Comparison of ENCODE assay signal across 8 cellular contexts in the genomic region with DNA sequence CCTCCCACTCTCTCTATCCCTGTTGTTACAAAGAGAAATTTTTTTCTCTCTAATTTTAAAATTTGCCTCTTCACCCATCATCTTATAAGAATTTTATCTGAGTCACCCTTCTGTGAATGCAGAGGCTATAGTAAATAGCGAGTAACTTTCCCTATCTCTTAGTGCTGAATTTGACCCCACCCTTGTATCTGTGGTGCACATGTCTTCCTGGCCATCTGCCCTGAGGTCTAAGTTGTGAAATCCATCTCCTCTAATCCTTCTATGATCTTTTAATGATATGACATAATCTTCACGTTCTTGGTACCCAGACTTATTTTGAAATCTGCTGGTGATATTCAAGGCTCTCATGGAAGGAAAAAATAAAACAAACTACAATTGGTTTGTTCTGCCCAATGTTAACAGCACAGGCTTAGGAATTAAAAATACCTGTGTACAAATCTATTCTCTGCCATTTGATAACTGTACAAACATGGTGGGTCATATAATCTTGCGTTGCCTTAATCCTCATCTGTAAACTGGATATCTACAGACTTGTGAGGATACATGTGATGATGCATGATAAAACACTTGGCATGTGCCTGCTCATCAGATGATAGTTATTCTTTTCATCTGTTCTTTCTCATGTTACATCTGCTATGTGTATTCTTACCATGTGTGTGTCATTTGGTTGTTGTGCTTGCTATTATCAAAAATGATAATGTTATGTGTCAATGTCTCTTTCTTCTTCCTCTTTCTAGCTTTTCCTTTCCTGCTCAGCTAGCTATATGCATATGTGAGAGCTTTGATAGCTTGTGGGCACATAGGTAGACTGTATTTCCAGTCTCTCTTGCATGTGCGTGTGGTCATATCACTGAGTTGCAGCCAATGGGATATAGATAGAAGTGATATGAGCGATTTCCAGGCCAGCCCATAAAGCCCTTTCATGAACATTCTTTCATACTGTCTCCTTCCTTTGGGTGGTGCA. TPM values are rescaled to one million over a fixed set of nuclear protein-coding genes. Genes with fewer than 3 reads are reported as not detected.
DNase-seq lines count a peak whose midpoint lies in the region; ATAC-seq and TF ChIP-seq lines count a peak whose summit lies in the region.
"Had no signal": no experiment of that assay in that cellular context is flagged by ENCODE, and none has a peak within 500 bp of the region (broad histone marks: within the 10 kb centered on the region; RNA-seq: fewer than 3 reads in every experiment).

No MANE protein-coding gene starts in this region.

- H3K79me1 ChIP-seq in trophoblast cell (ENCODE audit: low read length), result no peaks in the 10 kb centered on the region

- no peak overlapping the region for H3K18ac ChIP-seq in trophoblast cell (ENCODE audit: low read length)

- no peak for ATAC-seq in central memory CD8-positive, alpha-beta T cell (replicated peaks; ENCODE audit: extremely low read depth, poor library complexity, severe bottlenecking)
- ATAC-seq in SK-N-SH treated with all-trans-retinoic acid at 6 μM for 48 hours, result no peak
- ATAC-seq in HG03469 (IDR thresholded peaks at IDR 0.05; ENCODE audit: unreplicated experiment), result no peak

- no peak overlapping the region for H4K91ac ChIP-seq in trophoblast cell (ENCODE audit: low read depth, low read length)

- H3K4me2 ChIP-seq in GM23248 (ENCODE audit: unreplicated experiment), result peak overlapping the region; percentile 19
- no peak overlapping the region for H3K4me2 ChIP-seq in trophoblast cell (ENCODE audit: low read length)

- H2AFZ ChIP-seq in GM23248, result no peak overlapping the region
- no peak overlapping the region for H2AFZ ChIP-seq in trophoblast cell (ENCODE audit: insufficient read depth, low read length, poor library complexity)

- DNase-seq in GM23248, result peak; percentile 84
- peak; percentile 79 for DNase-seq in NCI-H226
- DNase-seq in central memory CD8-positive, alpha-beta T cell (ENCODE audit: low spot score in 2 of 2), result no peak
- DNase-seq in trophoblast cell, result peak; percentile 66 to 90
- no peak for DNase-seq in iPS-NIHi11 (ENCODE audit: low spot score)
- DNase-seq: activated T-cell treated with anti-CD3 and anti-CD28 coated beads, Interleukin-2, amount 50 U/mL, for 48 hours had no signal

- H3K9me3 Mint-ChIP-seq in central memory CD8-positive, alpha-beta T cell, result no peaks in the 10 kb centered on the region

- no peaks in the 10 kb centered on the region for H3K27me3 Mint-ChIP-seq in central memory CD8-positive, alpha-beta T cell

- no peak overlapping the region for H3K9ac ChIP-seq in GM23248
- no peak overlapping the region for H3K9ac ChIP-seq in trophoblast cell (ENCODE audit: low read length)

- H3K4me1 ChIP-seq in GM23248 (ENCODE audit: insufficient read depth) (0 out of 2 replicates have a peak, but pooled peaks cover 2% of the 10 kb centered on the region), trophoblast cell (ENCODE audit: control insufficient read depth in 1 of 2, insufficient read depth in 2 of 2, low read length in 2 of 2) (peaks cover 2 to 3% of the 10 kb centered on the region in 2 experiments)

- no peak overlapping the region for H3K14ac ChIP-seq in trophoblast cell (ENCODE audit: low read length)

- H4K12ac ChIP-seq in trophoblast cell (ENCODE audit: low read depth, low read length), result no peak overlapping the region

- H3K27me3 ChIP-seq in GM23248 (replicated peaks; ENCODE audit: insufficient read depth) (peaks cover 64% of the 10 kb centered on the region), trophoblast cell (ENCODE audit: insufficient read depth, low read length) (no peaks in the 10 kb centered on the region)

- H3K4ac ChIP-seq in trophoblast cell (ENCODE audit: low read depth, low read length), result no peak overlapping the region

- H3K27ac Mint-ChIP-seq in central memory CD8-positive, alpha-beta T cell (ENCODE audit: low read depth), result peak overlapping the region; percentile 1

- H3K36me3 ChIP-seq in GM23248 (ENCODE audit: low read depth) (no peaks in the 10 kb centered on the region), trophoblast cell (ENCODE audit: control insufficient read depth in 1 of 2, insufficient read depth in 2 of 2, low read length in 2 of 2) (no peaks in the 10 kb centered on the region)

- H2BK120ac ChIP-seq in trophoblast cell (ENCODE audit: insufficient read depth, low read length, poor library complexity), result no peak overlapping the region

- H3K4me3 Mint-ChIP-seq in central memory CD8-positive, alpha-beta T cell, result no peak overlapping the region

- H3K9me3 ChIP-seq in GM23248 (ENCODE audit: low read depth), result no peaks in the 10 kb centered on the region
- no peaks in the 10 kb centered on the region for H3K9me3 ChIP-seq in trophoblast cell (ENCODE audit: insufficient read depth, low read depth, low read length)

- in situ Hi-C loops in GM23248 (cut with MboI), result no loop called here

- peaks cover 14% of the 10 kb centered on the region for H3K4me1 Mint-ChIP-seq in central memory CD8-positive, alpha-beta T cell

- 17 to 21% methylated on average over 5 of the region's 5 CpGs for WGBS in GM23248 (ENCODE audit: low coverage in 1 of 2, low lambda C conversion rate in 2 of 2, missing lambda C conversion rate in 2 of 2), 2 experiments
- no CpG with 5 or more reads among the region's 5 CpGs for WGBS in trophoblast cell (ENCODE audit: extremely low coverage, insufficient coverage, insufficient read length)

- H4K8ac ChIP-seq in trophoblast cell (ENCODE audit: low read depth, low read length), result no peak overlapping the region

- H3K9me2 ChIP-seq in GM23248 (ENCODE audit: insufficient read depth), result no peaks in the 10 kb centered on the region

- H4K20me1 ChIP-seq in GM23248 (ENCODE audit: insufficient read depth), result no peaks in the 10 kb centered on the region

- no peak overlapping the region for H3K23ac ChIP-seq in trophoblast cell (ENCODE audit: low read length)

- H3K79me2 ChIP-seq in GM23248 (ENCODE audit: insufficient read depth) (no peaks in the 10 kb centered on the region), trophoblast cell (ENCODE audit: control insufficient read depth, insufficient read depth, low read length, poor library complexity) (no peaks in the 10 kb centered on the region)

- no peak overlapping the region for H2AK5ac ChIP-seq in trophoblast cell (ENCODE audit: low read length)

- H2BK5ac ChIP-seq in trophoblast cell (ENCODE audit: low read depth, low read length, poor library complexity), result no peak overlapping the region

- no peaks in the 10 kb centered on the region; the same call in 1 of the 2 replicates for H3F3A ChIP-seq in GM23248 (ENCODE audit: insufficient read depth)

- H3K27ac ChIP-seq in GM23248 (no peak overlapping the region), trophoblast cell (ENCODE audit: low read depth, low read length) (no peak overlapping the region)

- H3K4me3 ChIP-seq in GM23248 (no peak overlapping the region), trophoblast cell (ENCODE audit: low read depth, low read length) (no peak overlapping the region)

- peaks cover 3% of the 10 kb centered on the region for H3K36me3 Mint-ChIP-seq in central memory CD8-positive, alpha-beta T cell (ENCODE audit: insufficient read depth)

- H2BK12ac ChIP-seq in trophoblast cell (ENCODE audit: low read length), result no peak overlapping the region

TF ChIP-seq in SK-N-SH treated with all-trans-retinoic acid at 6 μM for 48 hours, 23 proteins besides CTCF, POLR2A, EP300 and RAD21 (continues in another document):
- TF ChIP-seq RARB (CRISPR knock-in tag; IDR thresholded peaks at IDR 0.05) (no peak), ESRRG (CRISPR knock-in tag; IDR thresholded peaks at IDR 0.05) (no peak), ZNF70 (CRISPR knock-in tag; IDR thresholded peaks at IDR 0.05) (no peak), ISL1 (CRISPR knock-in tag; IDR thresholded peaks at IDR 0.05) (no peak), SNAI2 (CRISPR knock-in tag; IDR thresholded peaks at IDR 0.05) (no peak), TCF4 (CRISPR knock-in tag; IDR thresholded peaks at IDR 0.05; ENCODE audit: borderline replicate concordance) (no peak), BACH2 (CRISPR knock-in tag; IDR thresholded peaks at IDR 0.05; ENCODE audit: borderline replicate concordance) (no peak)
- TF ChIP-seq, protein P1, sequence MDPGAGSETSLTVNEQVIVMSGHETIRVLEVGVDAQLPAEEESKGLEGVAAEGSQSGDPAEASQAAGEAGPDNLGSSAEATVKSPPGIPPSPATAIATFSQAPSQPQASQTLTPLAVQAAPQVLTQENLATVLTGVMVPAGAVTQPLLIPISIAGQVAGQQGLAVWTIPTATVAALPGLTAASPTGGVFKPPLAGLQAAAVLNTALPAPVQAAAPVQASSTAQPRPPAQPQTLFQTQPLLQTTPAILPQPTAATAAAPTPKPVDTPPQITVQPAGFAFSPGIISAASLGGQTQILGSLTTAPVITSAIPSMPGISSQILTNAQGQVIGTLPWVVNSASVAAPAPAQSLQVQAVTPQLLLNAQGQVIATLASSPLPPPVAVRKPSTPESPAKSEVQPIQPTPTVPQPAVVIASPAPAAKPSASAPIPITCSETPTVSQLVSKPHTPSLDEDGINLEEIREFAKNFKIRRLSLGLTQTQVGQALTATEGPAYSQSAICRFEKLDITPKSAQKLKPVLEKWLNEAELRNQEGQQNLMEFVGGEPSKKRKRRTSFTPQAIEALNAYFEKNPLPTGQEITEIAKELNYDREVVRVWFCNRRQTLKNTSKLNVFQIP (CRISPR knock-in tag; IDR thresholded peaks at IDR 0.05; ENCODE audit: borderline replicate concordance, low read depth), result no peak
- TF ChIP-seq, protein P2, sequence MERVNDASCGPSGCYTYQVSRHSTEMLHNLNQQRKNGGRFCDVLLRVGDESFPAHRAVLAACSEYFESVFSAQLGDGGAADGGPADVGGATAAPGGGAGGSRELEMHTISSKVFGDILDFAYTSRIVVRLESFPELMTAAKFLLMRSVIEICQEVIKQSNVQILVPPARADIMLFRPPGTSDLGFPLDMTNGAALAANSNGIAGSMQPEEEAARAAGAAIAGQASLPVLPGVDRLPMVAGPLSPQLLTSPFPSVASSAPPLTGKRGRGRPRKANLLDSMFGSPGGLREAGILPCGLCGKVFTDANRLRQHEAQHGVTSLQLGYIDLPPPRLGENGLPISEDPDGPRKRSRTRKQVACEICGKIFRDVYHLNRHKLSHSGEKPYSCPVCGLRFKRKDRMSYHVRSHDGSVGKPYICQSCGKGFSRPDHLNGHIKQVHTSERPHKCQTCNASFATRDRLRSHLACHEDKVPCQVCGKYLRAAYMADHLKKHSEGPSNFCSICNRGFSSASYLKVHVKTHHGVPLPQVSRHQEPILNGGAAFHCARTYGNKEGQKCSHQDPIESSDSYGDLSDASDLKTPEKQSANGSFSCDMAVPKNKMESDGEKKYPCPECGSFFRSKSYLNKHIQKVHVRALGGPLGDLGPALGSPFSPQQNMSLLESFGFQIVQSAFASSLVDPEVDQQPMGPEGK (CRISPR knock-in tag; IDR thresholded peaks at IDR 0.05; ENCODE audit: borderline replicate concordance), result no peak

RNA-seq across cellular contexts. Expression of gene CCR3, which starts 13.7 kb away (rescaled TPM):
- total RNA-seq in GM23248 (2014; rRNA removed; shearing (Covaris generic)), result not detected in 2 replicates
- polyA plus RNA-seq in GM23248 (2016; fragmentation: Nextera tagmentation; extraction: Ambion mirVana), result not detected in 2 replicates
- polyA plus RNA-seq in trophoblast cell (2013), result 0.44 and 0.52 TPM in 2 replicates

RNA-seq across cellular contexts. Expression of gene CCR1, which starts 20.4 kb away (rescaled TPM):
- not detected in 2 replicates for total RNA-seq in GM23248 (2014; rRNA removed; shearing (Covaris generic))
- polyA plus RNA-seq in GM23248 (2016; fragmentation: Nextera tagmentation; extraction: Ambion mirVana), result not detected in 2 replicates
- 5.9 and 7.1 TPM in 2 replicates for polyA plus RNA-seq in trophoblast cell (2013)

Comparison
In these comparisons a context has a peak if more than half of its experiments do, and no peak if none do; other contexts are left out.
1. DNase-seq: peak in GM23248 (single experiment), NCI-H226 (single experiment) and trophoblast cell (2 of 2); none in central memory CD8-positive, alpha-beta T cell (0 of 2) and iPS-NIHi11 (single experiment).